1 cellular context compared by ENCODE assay signal in genomic region chr2:98560256-98560771, GRCh38.
TF ChIP-seq lines count a peak whose summit lies in the region.

No MANE protein-coding gene starts in this region.

TF ChIP-seq in K562, 482 proteins besides CTCF, POLR2A, EP300 and RAD21 (continued from another document and continues in another):
- TF ChIP-seq YY1 (IDR thresholded peaks at IDR 0.05; ENCODE audit: borderline replicate concordance in 1 of 3, control insufficient read depth in 1 of 3, extremely low read depth in 1 of 3, insufficient read depth in 3 of 3, insufficient read length in 1 of 3, insufficient replicate concordance in 2 of 3, low read depth in 1 of 3, low read length in 2 of 3) (peak in 1 of 3 experiments; percentile 25), JUND (IDR thresholded peaks at IDR 0.05; ENCODE audit: borderline replicate concordance, low read depth, low read length) (peak; percentile 85), JUND (tag; IDR thresholded peaks at IDR 0.05; ENCODE audit: borderline replicate concordance, low read depth, low read length) (peak; percentile 62; the same call in 1 of the 3 replicates), ARID1B (IDR thresholded peaks at IDR 0.05) (peak; percentile 54), GATAD2A (IDR thresholded peaks at IDR 0.05) (no peak), NFIC (IDR thresholded peaks at IDR 0.05) (peak; percentile 74), TBP (optimal IDR thresholded peaks at IDR 0.05; ENCODE audit: low read depth, low read length) (peak; percentile 31), TAF1 (IDR thresholded peaks at IDR 0.05; ENCODE audit: control insufficient read depth, extremely low read depth, insufficient read depth, low read length, severe bottlenecking) (peak; percentile 56), RBFOX2 (IDR thresholded peaks at IDR 0.05; ENCODE audit: low read depth, low read length) (peak; percentile 47; the same call in 1 of the 2 replicates), PHF8 (IDR thresholded peaks at IDR 0.05; ENCODE audit: borderline replicate concordance, low read length) (peak; percentile 37; the same call in 1 of the 2 replicates), NR4A1 (CRISPR knock-in tag; IDR thresholded peaks at IDR 0.05) (no peak), NR4A1 (tag; IDR thresholded peaks at IDR 0.05) (no peak), EP400 (IDR thresholded peaks at IDR 0.05) (peak; percentile 30; the same call in 1 of the 2 replicates), RCOR1 (IDR thresholded peaks at IDR 0.05; ENCODE audit: borderline replicate concordance in 1 of 2, low read depth in 2 of 2, low read length in 2 of 2) (peak in 1 of 2 experiments; percentile 70; a peak in 2 of 4 replicates), SMARCE1 (IDR thresholded peaks at IDR 0.05) (peak; percentile 41; the same call in 1 of the 2 replicates), RBM34 (IDR thresholded peaks at IDR 0.05; ENCODE audit: borderline replicate concordance, insufficient read depth, low read length) (no peak), E2F1 (CRISPR knock-in tag; IDR thresholded peaks at IDR 0.05) (no peak), NRF1 (conservative IDR thresholded peaks at IDR 0.05 in 1 of 2, IDR thresholded peaks at IDR 0.05 in 1 of 2) (peak in 1 of 2 experiments; percentile 21; a peak in 1 of 4 replicates), SMARCA4 (IDR thresholded peaks at IDR 0.05) (peak; percentile 74), MAFK (IDR thresholded peaks at IDR 0.05; ENCODE audit: low read length) (peak; percentile 91), POLR2G (IDR thresholded peaks at IDR 0.05; ENCODE audit: low read depth, low read length) (0 out of 2 replicates have a peak, but pooled peaks have one; percentile 36), ZNF175 (CRISPR knock-in tag; IDR thresholded peaks at IDR 0.05; ENCODE audit: low read depth) (no peak), TFAP4 (CRISPR knock-in tag; IDR thresholded peaks at IDR 0.05; ENCODE audit: borderline replicate concordance) (peak; percentile 15; the same call in 1 of the 2 replicates), HMBOX1 (IDR thresholded peaks at IDR 0.05) (peak; percentile 92), ZNF316 (IDR thresholded peaks at IDR 0.05) (peak; percentile 98), C11orf30 (IDR thresholded peaks at IDR 0.05; ENCODE audit: low read depth) (peak; percentile 97), MTA2 (IDR thresholded peaks at IDR 0.05; ENCODE audit: low read depth) (0 out of 2 replicates have a peak, but pooled peaks have one; percentile 1), GABPA (tag; conservative IDR thresholded peaks at IDR 0.05; ENCODE audit: low read depth) (no peak), ELF1 (tag; IDR thresholded peaks at IDR 0.05) (0 out of 2 replicates have a peak, but pooled peaks have one; percentile 36), E2F3 (CRISPR knock-in tag; IDR thresholded peaks at IDR 0.05) (no peak), MAFG (tag; conservative IDR thresholded peaks at IDR 0.05) (peak; percentile 95), CXXC5 (CRISPR knock-in tag; IDR thresholded peaks at IDR 0.05) (0 out of 2 replicates have a peak, but pooled peaks have one; percentile 16), NFYB (IDR thresholded peaks at IDR 0.05; ENCODE audit: extremely low read depth, insufficient read length) (peak; percentile 72), PKNOX1 (IDR thresholded peaks at IDR 0.05) (peak; percentile 43; the same call in 1 of the 2 replicates), ATF7 (IDR thresholded peaks at IDR 0.05) (peak; percentile 62; the same call in 1 of the 2 replicates), USF1 (CRISPR knock-in tag; IDR thresholded peaks at IDR 0.05) (no peak), CBX3 (IDR thresholded peaks at IDR 0.05; ENCODE audit: borderline replicate concordance in 1 of 2, low read length in 2 of 2) (peak in 1 of 2 experiments; percentile 80; a peak in 1 of 3 replicates), HDAC1 (IDR thresholded peaks at IDR 0.05) (0 out of 4 replicates have a peak, but pooled peaks of 1 of the 2 experiments have one; percentile 20), NFE2 (IDR thresholded peaks at IDR 0.05; ENCODE audit: low read depth) (peak; percentile 98), FOSL1 (tag; conservative IDR thresholded peaks at IDR 0.05) (peak; percentile 76), BACH1 (tag; IDR thresholded peaks at IDR 0.05) (peak; percentile 78)
- TF ChIP-seq, protein P1, sequence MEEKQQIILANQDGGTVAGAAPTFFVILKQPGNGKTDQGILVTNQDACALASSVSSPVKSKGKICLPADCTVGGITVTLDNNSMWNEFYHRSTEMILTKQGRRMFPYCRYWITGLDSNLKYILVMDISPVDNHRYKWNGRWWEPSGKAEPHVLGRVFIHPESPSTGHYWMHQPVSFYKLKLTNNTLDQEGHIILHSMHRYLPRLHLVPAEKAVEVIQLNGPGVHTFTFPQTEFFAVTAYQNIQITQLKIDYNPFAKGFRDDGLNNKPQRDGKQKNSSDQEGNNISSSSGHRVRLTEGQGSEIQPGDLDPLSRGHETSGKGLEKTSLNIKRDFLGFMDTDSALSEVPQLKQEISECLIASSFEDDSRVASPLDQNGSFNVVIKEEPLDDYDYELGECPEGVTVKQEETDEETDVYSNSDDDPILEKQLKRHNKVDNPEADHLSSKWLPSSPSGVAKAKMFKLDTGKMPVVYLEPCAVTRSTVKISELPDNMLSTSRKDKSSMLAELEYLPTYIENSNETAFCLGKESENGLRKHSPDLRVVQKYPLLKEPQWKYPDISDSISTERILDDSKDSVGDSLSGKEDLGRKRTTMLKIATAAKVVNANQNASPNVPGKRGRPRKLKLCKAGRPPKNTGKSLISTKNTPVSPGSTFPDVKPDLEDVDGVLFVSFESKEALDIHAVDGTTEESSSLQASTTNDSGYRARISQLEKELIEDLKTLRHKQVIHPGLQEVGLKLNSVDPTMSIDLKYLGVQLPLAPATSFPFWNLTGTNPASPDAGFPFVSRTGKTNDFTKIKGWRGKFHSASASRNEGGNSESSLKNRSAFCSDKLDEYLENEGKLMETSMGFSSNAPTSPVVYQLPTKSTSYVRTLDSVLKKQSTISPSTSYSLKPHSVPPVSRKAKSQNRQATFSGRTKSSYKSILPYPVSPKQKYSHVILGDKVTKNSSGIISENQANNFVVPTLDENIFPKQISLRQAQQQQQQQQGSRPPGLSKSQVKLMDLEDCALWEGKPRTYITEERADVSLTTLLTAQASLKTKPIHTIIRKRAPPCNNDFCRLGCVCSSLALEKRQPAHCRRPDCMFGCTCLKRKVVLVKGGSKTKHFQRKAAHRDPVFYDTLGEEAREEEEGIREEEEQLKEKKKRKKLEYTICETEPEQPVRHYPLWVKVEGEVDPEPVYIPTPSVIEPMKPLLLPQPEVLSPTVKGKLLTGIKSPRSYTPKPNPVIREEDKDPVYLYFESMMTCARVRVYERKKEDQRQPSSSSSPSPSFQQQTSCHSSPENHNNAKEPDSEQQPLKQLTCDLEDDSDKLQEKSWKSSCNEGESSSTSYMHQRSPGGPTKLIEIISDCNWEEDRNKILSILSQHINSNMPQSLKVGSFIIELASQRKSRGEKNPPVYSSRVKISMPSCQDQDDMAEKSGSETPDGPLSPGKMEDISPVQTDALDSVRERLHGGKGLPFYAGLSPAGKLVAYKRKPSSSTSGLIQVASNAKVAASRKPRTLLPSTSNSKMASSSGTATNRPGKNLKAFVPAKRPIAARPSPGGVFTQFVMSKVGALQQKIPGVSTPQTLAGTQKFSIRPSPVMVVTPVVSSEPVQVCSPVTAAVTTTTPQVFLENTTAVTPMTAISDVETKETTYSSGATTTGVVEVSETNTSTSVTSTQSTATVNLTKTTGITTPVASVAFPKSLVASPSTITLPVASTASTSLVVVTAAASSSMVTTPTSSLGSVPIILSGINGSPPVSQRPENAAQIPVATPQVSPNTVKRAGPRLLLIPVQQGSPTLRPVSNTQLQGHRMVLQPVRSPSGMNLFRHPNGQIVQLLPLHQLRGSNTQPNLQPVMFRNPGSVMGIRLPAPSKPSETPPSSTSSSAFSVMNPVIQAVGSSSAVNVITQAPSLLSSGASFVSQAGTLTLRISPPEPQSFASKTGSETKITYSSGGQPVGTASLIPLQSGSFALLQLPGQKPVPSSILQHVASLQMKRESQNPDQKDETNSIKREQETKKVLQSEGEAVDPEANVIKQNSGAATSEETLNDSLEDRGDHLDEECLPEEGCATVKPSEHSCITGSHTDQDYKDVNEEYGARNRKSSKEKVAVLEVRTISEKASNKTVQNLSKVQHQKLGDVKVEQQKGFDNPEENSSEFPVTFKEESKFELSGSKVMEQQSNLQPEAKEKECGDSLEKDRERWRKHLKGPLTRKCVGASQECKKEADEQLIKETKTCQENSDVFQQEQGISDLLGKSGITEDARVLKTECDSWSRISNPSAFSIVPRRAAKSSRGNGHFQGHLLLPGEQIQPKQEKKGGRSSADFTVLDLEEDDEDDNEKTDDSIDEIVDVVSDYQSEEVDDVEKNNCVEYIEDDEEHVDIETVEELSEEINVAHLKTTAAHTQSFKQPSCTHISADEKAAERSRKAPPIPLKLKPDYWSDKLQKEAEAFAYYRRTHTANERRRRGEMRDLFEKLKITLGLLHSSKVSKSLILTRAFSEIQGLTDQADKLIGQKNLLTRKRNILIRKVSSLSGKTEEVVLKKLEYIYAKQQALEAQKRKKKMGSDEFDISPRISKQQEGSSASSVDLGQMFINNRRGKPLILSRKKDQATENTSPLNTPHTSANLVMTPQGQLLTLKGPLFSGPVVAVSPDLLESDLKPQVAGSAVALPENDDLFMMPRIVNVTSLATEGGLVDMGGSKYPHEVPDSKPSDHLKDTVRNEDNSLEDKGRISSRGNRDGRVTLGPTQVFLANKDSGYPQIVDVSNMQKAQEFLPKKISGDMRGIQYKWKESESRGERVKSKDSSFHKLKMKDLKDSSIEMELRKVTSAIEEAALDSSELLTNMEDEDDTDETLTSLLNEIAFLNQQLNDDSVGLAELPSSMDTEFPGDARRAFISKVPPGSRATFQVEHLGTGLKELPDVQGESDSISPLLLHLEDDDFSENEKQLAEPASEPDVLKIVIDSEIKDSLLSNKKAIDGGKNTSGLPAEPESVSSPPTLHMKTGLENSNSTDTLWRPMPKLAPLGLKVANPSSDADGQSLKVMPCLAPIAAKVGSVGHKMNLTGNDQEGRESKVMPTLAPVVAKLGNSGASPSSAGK (IDR thresholded peaks at IDR 0.05): 0 out of 2 replicates have a peak, but pooled peaks have one; percentile 26
- TF ChIP-seq, protein P2, sequence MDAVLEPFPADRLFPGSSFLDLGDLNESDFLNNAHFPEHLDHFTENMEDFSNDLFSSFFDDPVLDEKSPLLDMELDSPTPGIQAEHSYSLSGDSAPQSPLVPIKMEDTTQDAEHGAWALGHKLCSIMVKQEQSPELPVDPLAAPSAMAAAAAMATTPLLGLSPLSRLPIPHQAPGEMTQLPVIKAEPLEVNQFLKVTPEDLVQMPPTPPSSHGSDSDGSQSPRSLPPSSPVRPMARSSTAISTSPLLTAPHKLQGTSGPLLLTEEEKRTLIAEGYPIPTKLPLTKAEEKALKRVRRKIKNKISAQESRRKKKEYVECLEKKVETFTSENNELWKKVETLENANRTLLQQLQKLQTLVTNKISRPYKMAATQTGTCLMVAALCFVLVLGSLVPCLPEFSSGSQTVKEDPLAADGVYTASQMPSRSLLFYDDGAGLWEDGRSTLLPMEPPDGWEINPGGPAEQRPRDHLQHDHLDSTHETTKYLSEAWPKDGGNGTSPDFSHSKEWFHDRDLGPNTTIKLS (IDR thresholded peaks at IDR 0.05; ENCODE audit: borderline replicate concordance, low read depth): peak; percentile 25; the same call in 1 of the 2 replicates
- TF ChIP-seq, protein P3, sequence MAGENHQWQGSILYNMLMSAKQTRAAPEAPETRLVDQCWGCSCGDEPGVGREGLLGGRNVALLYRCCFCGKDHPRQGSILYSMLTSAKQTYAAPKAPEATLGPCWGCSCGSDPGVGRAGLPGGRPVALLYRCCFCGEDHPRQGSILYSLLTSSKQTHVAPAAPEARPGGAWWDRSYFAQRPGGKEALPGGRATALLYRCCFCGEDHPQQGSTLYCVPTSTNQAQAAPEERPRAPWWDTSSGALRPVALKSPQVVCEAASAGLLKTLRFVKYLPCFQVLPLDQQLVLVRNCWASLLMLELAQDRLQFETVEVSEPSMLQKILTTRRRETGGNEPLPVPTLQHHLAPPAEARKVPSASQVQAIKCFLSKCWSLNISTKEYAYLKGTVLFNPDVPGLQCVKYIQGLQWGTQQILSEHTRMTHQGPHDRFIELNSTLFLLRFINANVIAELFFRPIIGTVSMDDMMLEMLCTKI (IDR thresholded peaks at IDR 0.05; ENCODE audit: partially characterized antibody): no peak
